In genomic region chr14:101227611-101228594, GRCh38 we compare ENCODE assay signal across 13 cellular contexts.
"Had no signal": no experiment of that assay in that cellular context is flagged by ENCODE, and none has a peak within 500 bp of the region (broad histone marks: within the 10 kb centered on the region; RNA-seq: fewer than 3 reads in every experiment).

No MANE protein-coding gene starts in this region.

- H3K27ac ChIP-seq: esophagus squamous epithelium, lower lobe of right lung, psoas muscle, stomach, testis had no signal

- H3K4me1 ChIP-seq: lower lobe of right lung, psoas muscle had no signal

- H3K9me3 Mint-ChIP-seq: activated naive CD4-positive, alpha-beta T cell treated with anti-CD3 and anti-CD28 coated beads, Interleukin-2, amount 10 ng/mL, durations not matched to agents 7 days and 5 days; activated T-helper 2 cell treated with anti-CD3 and anti-CD28 coated beads, Interferon-gamma antibody, Interleukin-2, Interleukin-4, amounts not matched to agents 10 μg/mL and 5 μg/mL and 100 μg/mL, durations not matched to agents 14 hours and 24 hours and 36 hours had no signal

- H3K36me3 Mint-ChIP-seq: activated naive CD4-positive, alpha-beta T cell treated with anti-CD3 and anti-CD28 coated beads, Interleukin-2, amount 10 ng/mL, durations not matched to agents 7 days and 5 days had no signal

- DNase-seq: activated naive CD4-positive, alpha-beta T cell treated with anti-CD3 and anti-CD28 coated beads, Interleukin-2, amount 10 ng/mL, durations not matched to agents 7 days and 5 days; esophagus squamous epithelium; glutamatergic neuron; hypothalamus; lower lobe of right lung; stimulated activated CD4-positive, alpha-beta T cell treated with anti-CD3 and anti-CD28 coated beads, Interleukin-1b, Interleukin-23, amount 100 ng/mL, for 48 hours; stomach; T-helper 1 cell; T1000; testis had no signal

- H3K4me1 Mint-ChIP-seq: activated naive CD4-positive, alpha-beta T cell treated with anti-CD3 and anti-CD28 coated beads, Interleukin-2, amount 10 ng/mL, durations not matched to agents 7 days and 5 days had no signal

- H3K4me3 Mint-ChIP-seq: activated naive CD4-positive, alpha-beta T cell treated with anti-CD3 and anti-CD28 coated beads, Interleukin-2, amount 10 ng/mL, durations not matched to agents 7 days and 5 days had no signal

- H3K4me3 ChIP-seq: esophagus squamous epithelium, lower lobe of right lung, psoas muscle, stomach, testis had no signal

- ATAC-seq: activated CD4-positive, CD25-positive, alpha-beta regulatory T cell treated with anti-CD3 and anti-CD28 coated beads, Interleukin-2, amount 50 U/mL, for 24 hours; psoas muscle had no signal

- H3K9me3 ChIP-seq: esophagus squamous epithelium, lower lobe of right lung, psoas muscle, stomach, testis had no signal

- H3K27ac Mint-ChIP-seq: activated naive CD4-positive, alpha-beta T cell treated with anti-CD3 and anti-CD28 coated beads, Interleukin-2, amount 10 ng/mL, durations not matched to agents 7 days and 5 days; activated T-helper 2 cell treated with anti-CD3 and anti-CD28 coated beads, Interferon-gamma antibody, Interleukin-2, Interleukin-4, amounts not matched to agents 10 μg/mL and 5 μg/mL and 100 μg/mL, durations not matched to agents 14 hours and 24 hours and 36 hours had no signal

- H3K27me3 ChIP-seq: esophagus squamous epithelium, testis had no signal

- H3K36me3 ChIP-seq: esophagus squamous epithelium, lower lobe of right lung, stomach had no signal
